Comparison of ENCODE assay signal across 2 cellular contexts in the genomic region with DNA sequence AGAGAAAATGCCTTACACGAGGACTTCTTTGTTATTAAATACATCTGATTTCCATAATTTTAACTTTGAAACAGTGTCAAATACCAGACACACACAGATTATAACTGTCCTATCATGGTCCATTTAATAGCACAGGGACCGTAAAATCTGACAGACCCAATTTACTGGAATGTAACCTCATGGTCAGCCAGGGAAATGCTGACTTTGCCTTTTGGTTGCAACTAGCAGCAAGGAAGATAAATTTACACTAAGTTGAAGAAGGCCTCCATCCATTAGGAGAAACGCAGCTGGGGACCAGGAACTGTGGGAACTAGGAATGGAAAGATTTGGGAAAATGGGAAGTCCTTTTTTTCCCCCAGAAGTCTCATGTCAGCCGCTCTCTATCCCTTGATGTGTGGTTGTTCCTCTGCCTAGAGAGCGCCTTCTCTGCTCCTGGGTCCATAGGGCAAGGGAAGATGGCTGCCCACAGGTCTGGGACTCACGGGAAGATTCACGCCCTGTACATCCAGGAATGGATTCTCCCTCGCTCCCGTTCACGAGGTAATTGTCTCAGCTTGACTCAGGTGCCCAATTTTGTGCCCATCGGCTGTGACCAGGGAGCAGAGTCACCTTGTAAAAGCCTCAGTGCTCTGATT.
TF ChIP-seq lines count a peak whose summit lies in the region.

No MANE protein-coding gene starts in this region.

TF ChIP-seq in HCT116, 20 proteins besides CTCF, POLR2A, EP300 and RAD21 (continued from another document):
- TF ChIP-seq, protein P1, sequence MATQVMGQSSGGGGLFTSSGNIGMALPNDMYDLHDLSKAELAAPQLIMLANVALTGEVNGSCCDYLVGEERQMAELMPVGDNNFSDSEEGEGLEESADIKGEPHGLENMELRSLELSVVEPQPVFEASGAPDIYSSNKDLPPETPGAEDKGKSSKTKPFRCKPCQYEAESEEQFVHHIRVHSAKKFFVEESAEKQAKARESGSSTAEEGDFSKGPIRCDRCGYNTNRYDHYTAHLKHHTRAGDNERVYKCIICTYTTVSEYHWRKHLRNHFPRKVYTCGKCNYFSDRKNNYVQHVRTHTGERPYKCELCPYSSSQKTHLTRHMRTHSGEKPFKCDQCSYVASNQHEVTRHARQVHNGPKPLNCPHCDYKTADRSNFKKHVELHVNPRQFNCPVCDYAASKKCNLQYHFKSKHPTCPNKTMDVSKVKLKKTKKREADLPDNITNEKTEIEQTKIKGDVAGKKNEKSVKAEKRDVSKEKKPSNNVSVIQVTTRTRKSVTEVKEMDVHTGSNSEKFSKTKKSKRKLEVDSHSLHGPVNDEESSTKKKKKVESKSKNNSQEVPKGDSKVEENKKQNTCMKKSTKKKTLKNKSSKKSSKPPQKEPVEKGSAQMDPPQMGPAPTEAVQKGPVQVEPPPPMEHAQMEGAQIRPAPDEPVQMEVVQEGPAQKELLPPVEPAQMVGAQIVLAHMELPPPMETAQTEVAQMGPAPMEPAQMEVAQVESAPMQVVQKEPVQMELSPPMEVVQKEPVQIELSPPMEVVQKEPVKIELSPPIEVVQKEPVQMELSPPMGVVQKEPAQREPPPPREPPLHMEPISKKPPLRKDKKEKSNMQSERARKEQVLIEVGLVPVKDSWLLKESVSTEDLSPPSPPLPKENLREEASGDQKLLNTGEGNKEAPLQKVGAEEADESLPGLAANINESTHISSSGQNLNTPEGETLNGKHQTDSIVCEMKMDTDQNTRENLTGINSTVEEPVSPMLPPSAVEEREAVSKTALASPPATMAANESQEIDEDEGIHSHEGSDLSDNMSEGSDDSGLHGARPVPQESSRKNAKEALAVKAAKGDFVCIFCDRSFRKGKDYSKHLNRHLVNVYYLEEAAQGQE (IDR thresholded peaks at IDR 0.05; ENCODE audit: low read depth), result no peak
- no peak for TF ChIP-seq CEBPB (IDR thresholded peaks at IDR 0.05; ENCODE audit: low read depth)
- TF ChIP-seq FOSL1 (IDR thresholded peaks at IDR 0.05; ENCODE audit: low read depth), result no peak
- TF ChIP-seq EZH2phosphoT487 (IDR thresholded peaks at IDR 0.05; ENCODE audit: borderline replicate concordance), result no peak
- no peak for TF ChIP-seq CBX3 (IDR thresholded peaks at IDR 0.05; ENCODE audit: low read depth)
- no peak for TF ChIP-seq ZFX (IDR thresholded peaks at IDR 0.05)

TF ChIP-seq in SK-N-SH treated with all-trans-retinoic acid at 6 μM for 48 hours, 23 proteins besides CTCF, POLR2A, EP300 and RAD21 (continued from another document):
- TF ChIP-seq GLIS3 (CRISPR knock-in tag; IDR thresholded peaks at IDR 0.05), result no peak
- no peak for TF ChIP-seq ESRRG (CRISPR knock-in tag; IDR thresholded peaks at IDR 0.05)
- TF ChIP-seq, protein P2, sequence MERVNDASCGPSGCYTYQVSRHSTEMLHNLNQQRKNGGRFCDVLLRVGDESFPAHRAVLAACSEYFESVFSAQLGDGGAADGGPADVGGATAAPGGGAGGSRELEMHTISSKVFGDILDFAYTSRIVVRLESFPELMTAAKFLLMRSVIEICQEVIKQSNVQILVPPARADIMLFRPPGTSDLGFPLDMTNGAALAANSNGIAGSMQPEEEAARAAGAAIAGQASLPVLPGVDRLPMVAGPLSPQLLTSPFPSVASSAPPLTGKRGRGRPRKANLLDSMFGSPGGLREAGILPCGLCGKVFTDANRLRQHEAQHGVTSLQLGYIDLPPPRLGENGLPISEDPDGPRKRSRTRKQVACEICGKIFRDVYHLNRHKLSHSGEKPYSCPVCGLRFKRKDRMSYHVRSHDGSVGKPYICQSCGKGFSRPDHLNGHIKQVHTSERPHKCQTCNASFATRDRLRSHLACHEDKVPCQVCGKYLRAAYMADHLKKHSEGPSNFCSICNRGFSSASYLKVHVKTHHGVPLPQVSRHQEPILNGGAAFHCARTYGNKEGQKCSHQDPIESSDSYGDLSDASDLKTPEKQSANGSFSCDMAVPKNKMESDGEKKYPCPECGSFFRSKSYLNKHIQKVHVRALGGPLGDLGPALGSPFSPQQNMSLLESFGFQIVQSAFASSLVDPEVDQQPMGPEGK (CRISPR knock-in tag; IDR thresholded peaks at IDR 0.05; ENCODE audit: borderline replicate concordance), result no peak
- TF ChIP-seq TOX (CRISPR knock-in tag; IDR thresholded peaks at IDR 0.05; ENCODE audit: borderline replicate concordance), result no peak
- TF ChIP-seq RARB (CRISPR knock-in tag; IDR thresholded peaks at IDR 0.05), result no peak
- no peak for TF ChIP-seq SNAI2 (CRISPR knock-in tag; IDR thresholded peaks at IDR 0.05)
- no peak for TF ChIP-seq ISL1 (CRISPR knock-in tag; IDR thresholded peaks at IDR 0.05)
- no peak for TF ChIP-seq OSR1 (CRISPR knock-in tag; IDR thresholded peaks at IDR 0.05)
- TF ChIP-seq ZNF565 (CRISPR knock-in tag; conservative IDR thresholded peaks at IDR 0.05; ENCODE audit: low read depth), result no peak
- no peak for TF ChIP-seq BACH2 (CRISPR knock-in tag; IDR thresholded peaks at IDR 0.05; ENCODE audit: borderline replicate concordance)
